ENCODE assay signal across 30 cellular contexts in the genomic region with DNA sequence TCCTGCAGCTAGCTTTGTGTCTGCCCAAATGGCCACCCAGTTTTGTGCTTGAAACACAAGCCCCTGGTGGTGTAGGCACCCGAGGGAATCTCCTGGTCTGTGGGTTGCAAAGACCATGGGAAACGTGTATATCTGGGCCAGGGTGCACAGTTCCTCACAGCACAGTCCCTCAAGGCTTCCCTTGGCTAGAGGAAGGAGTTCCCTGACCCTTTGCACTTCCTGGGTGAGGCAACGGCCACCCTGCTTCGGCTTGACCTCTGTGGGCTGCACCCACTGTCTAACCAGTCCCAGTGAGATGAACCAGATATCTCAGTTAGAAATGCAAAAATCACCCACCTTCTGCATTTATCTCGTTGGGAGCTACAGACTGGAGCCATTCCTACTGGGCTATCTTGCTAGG.
A peak's percentile ranks its signal among the peaks of the same experiment; 100 is the strongest.
DNase-seq lines count a peak whose midpoint lies in the region; ATAC-seq and TF ChIP-seq lines count a peak whose summit lies in the region.
"Had no signal": no experiment of that assay in that cellular context is flagged by ENCODE, and none has a peak within 500 bp of the region (broad histone marks: within the 10 kb centered on the region; RNA-seq: fewer than 3 reads in every experiment).

No MANE protein-coding gene starts in this region.

- H3K79me2 ChIP-seq in KMS-11 (ENCODE audit: insufficient read depth, low read depth): no peaks in the 10 kb centered on the region

- peak overlapping the region; percentile 50 for H2AFZ ChIP-seq in KMS-11 (ENCODE audit: low read depth)

- no peaks in the 10 kb centered on the region for H3K9me3 ChIP-seq in BE2C
- H3K9me3 ChIP-seq: adrenal gland, BLaER1, body of pancreas, esophagus muscularis mucosa, heart left ventricle, SK-N-SH, stomach, thyroid gland, uterus had no signal

- peaks cover 6% of the 10 kb centered on the region for H3K27me3 Mint-ChIP-seq in chondrocyte (ENCODE audit: low read depth)
- H3K27me3 Mint-ChIP-seq: activated CD4-positive, alpha-beta memory T cell treated with anti-CD3 and anti-CD28 coated beads for 36 hours; activated naive CD4-positive, alpha-beta T cell treated with anti-CD3 and anti-CD28 coated beads, Interleukin-2, amount 10 ng/mL, durations not matched to agents 7 days and 5 days; activated T-helper 17 cell treated with anti-CD3 and anti-CD28 coated beads, Interleukin-2, amount 50 U/mL, for 72 hours had no signal

- H3K9ac ChIP-seq in KMS-11: peak overlapping the region; percentile 16; the same call in 1 of the 2 replicates
- H3K9ac ChIP-seq: BLaER1, SK-N-SH had no signal

- peaks cover 8% of the 10 kb centered on the region for H3K4me1 Mint-ChIP-seq in chondrocyte (ENCODE audit: low read depth)
- H3K4me1 Mint-ChIP-seq: activated naive CD4-positive, alpha-beta T cell treated with anti-CD3 and anti-CD28 coated beads, Interleukin-2, amount 10 ng/mL, durations not matched to agents 7 days and 5 days; activated T-helper 17 cell treated with anti-CD3 and anti-CD28 coated beads, Interleukin-2, amount 50 U/mL, for 72 hours had no signal

- H3K27me3 ChIP-seq in KMS-11 (ENCODE audit: insufficient read depth, low read depth): no peaks in the 10 kb centered on the region
- no peaks in the 10 kb centered on the region for H3K27me3 ChIP-seq in BE2C
- H3K27me3 ChIP-seq: adrenal gland, BLaER1, body of pancreas, esophagus muscularis mucosa, foreskin keratinocyte, heart left ventricle, thyroid gland, uterus had no signal

- peaks cover 15% of the 10 kb centered on the region for H3K4me1 ChIP-seq in KMS-11 (ENCODE audit: low read depth, poor library complexity, severe bottlenecking)
- no peaks in the 10 kb centered on the region for H3K4me1 ChIP-seq in BE2C
- H3K4me1 ChIP-seq: BLaER1, body of pancreas, esophagus muscularis mucosa, foreskin keratinocyte, heart left ventricle, stomach, thyroid gland, uterus had no signal

- peak overlapping the region; percentile 46 for H3K27ac Mint-ChIP-seq in chondrocyte (ENCODE audit: unreplicated experiment)
- H3K27ac Mint-ChIP-seq: activated CD4-positive, alpha-beta memory T cell treated with anti-CD3 and anti-CD28 coated beads for 36 hours; activated naive CD4-positive, alpha-beta T cell treated with anti-CD3 and anti-CD28 coated beads, Interleukin-2, amount 10 ng/mL, durations not matched to agents 7 days and 5 days; activated T-helper 17 cell treated with anti-CD3 and anti-CD28 coated beads, Interleukin-2, amount 50 U/mL, for 72 hours had no signal

- H4K20me1 ChIP-seq in KMS-11 (ENCODE audit: insufficient read depth): no peaks in the 10 kb centered on the region
- H4K20me1 ChIP-seq: BLaER1 had no signal

- H3K36me3 ChIP-seq in KMS-11 (ENCODE audit: insufficient read depth) (no peaks in the 10 kb centered on the region), BE2C (no peaks in the 10 kb centered on the region)
- H3K36me3 ChIP-seq: adrenal gland, BLaER1, esophagus muscularis mucosa, heart left ventricle, stomach, thyroid gland, uterus had no signal

- ATAC-seq in GM18511 (IDR thresholded peaks at IDR 0.05; ENCODE audit: unreplicated experiment) (peak; percentile 33), GM21723 (IDR thresholded peaks at IDR 0.05; ENCODE audit: unreplicated experiment) (peak; percentile 15)
- ATAC-seq: body of pancreas, foreskin keratinocyte, HCT116, heart left ventricle, left ventricle myocardium superior, PC-3 had no signal

- no peak for TF ChIP-seq CTCF in KMS-11 (conservative IDR thresholded peaks at IDR 0.05; ENCODE audit: low read depth, low read length)
- TF ChIP-seq CTCF in chondrocyte (IDR thresholded peaks at IDR 0.05): no peak
- no peak for TF ChIP-seq CTCF in BE2C (IDR thresholded peaks at IDR 0.05; ENCODE audit: low read depth, low read length)

- peaks cover 10% of the 10 kb centered on the region for H3K9me3 Mint-ChIP-seq in chondrocyte (ENCODE audit: low read depth)

- H3K4me3 Mint-ChIP-seq in chondrocyte (ENCODE audit: unreplicated experiment): no peak overlapping the region
- H3K4me3 Mint-ChIP-seq: activated CD4-positive, alpha-beta memory T cell treated with anti-CD3 and anti-CD28 coated beads for 36 hours; activated naive CD4-positive, alpha-beta T cell treated with anti-CD3 and anti-CD28 coated beads, Interleukin-2, amount 10 ng/mL, durations not matched to agents 7 days and 5 days; activated T-helper 17 cell treated with anti-CD3 and anti-CD28 coated beads, Interleukin-2, amount 50 U/mL, for 72 hours had no signal

- H3K27ac ChIP-seq in KMS-11: peak overlapping the region; percentile 21; the same call in 1 of the 2 replicates
- H3K27ac ChIP-seq: adrenal gland, BLaER1, body of pancreas, esophagus muscularis mucosa, foreskin keratinocyte, heart left ventricle, stomach, thyroid gland, uterus had no signal

- H3K4me2 ChIP-seq in KMS-11: peak overlapping the region; percentile 36
- H3K4me2 ChIP-seq: BLaER1, SK-N-SH, smooth muscle cell had no signal

- H3K36me3 Mint-ChIP-seq in chondrocyte (ENCODE audit: low read depth): no peaks in the 10 kb centered on the region
- H3K36me3 Mint-ChIP-seq: activated naive CD4-positive, alpha-beta T cell treated with anti-CD3 and anti-CD28 coated beads, Interleukin-2, amount 10 ng/mL, durations not matched to agents 7 days and 5 days had no signal

- no peak for DNase-seq in chondrocyte (ENCODE audit: low spot score)
- DNase-seq in activated CD4-positive, alpha-beta T cell treated with anti-CD3 and anti-CD28 coated beads, Interleukin-2, amount 50 U/mL, for 4 hours: no peak
- no peak for DNase-seq in stimulated activated CD4-positive, alpha-beta T cell treated with anti-CD3 and anti-CD28 coated beads, Interleukin-4, amount 100 ng/mL, for 24 hours
- DNase-seq in BE2C: no peak
- DNase-seq: activated CD8-positive, alpha-beta memory T cell treated with anti-CD3 and anti-CD28 coated beads, Interleukin-2, amount 50 U/mL, for 4 hours; adrenal gland; DMS 273 treated with DMSO at 0.1 percent for 48 hours; foreskin keratinocyte; heart left ventricle; Kasumi-1; kidney; left ventricle myocardium superior; NCI-H2107; NCI-H446 treated with DMSO at 0.1 percent for 48 hours; PC-3; SK-N-SH; stomach; uterus had no signal

- H3K4me3 ChIP-seq in KMS-11 (IDR thresholded peaks at IDR 0.05; ENCODE audit: insufficient read depth, low read depth, low read length) (no peak overlapping the region), BE2C (ENCODE audit: low read depth, low read length) (no peak overlapping the region)
- H3K4me3 ChIP-seq: adrenal gland, BLaER1, body of pancreas, esophagus muscularis mucosa, heart left ventricle, smooth muscle cell, stomach, thyroid gland, uterus had no signal
